In the genomic region with DNA sequence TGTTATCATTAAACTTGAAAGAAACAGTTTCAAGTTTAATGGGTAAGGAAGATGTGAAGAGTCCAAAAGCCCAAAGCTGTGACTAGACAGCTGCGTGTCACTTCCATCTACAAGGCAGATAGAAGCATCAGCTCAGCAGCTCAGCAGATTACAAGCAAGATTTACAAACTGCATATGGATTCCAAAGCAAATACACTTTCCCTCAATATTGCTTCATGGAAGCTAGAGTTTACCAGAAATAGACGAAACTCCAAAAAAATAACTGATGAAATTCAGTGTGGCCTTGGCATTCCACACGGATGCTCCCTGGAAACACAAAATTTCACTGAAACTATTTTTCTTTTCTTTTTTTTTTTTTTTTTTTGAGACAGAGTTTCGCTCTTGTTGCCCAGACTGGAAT, we compare ENCODE assay signal across 18 cellular contexts.
"Had no signal": no experiment of that assay in that cellular context is flagged by ENCODE, and none has a peak within 500 bp of the region (broad histone marks: within the 10 kb centered on the region; RNA-seq: fewer than 3 reads in every experiment).

No MANE protein-coding gene starts in this region.

- H3K4me3 Mint-ChIP-seq: activated CD4-positive, alpha-beta T cell treated with anti-CD3 and anti-CD28 coated beads, Interleukin-2, amount 10 ng/mL, durations not matched to agents 24 days and 14 days; activated naive CD8-positive, alpha-beta T cell treated with anti-CD3 and anti-CD28 coated beads, Interleukin-2, amount 50 U/mL, for 24 hours; activated T-helper 17 cell treated with anti-CD3 and anti-CD28 coated beads, Interleukin-2, amount 50 U/mL, for 72 hours; dendritic cell treated with granulocyte-macrophage colony-stimulating factor and Interleukin-4, amounts not matched to agents 40 ng/mL and 50 ng/mL, for 4 days; naive B cell had no signal

- ATAC-seq: activated naive CD8-positive, alpha-beta T cell treated with anti-CD3 and anti-CD28 coated beads, Interleukin-2, amount 50 U/mL, for 24 hours; activated T-helper 17 cell treated with anti-CD3 and anti-CD28 coated beads, Interleukin-2, amount 50 U/mL, for 72 hours; left lobe of liver had no signal

- H3K4me1 Mint-ChIP-seq: activated CD4-positive, alpha-beta T cell treated with anti-CD3 and anti-CD28 coated beads, Interleukin-2, amount 10 ng/mL, durations not matched to agents 24 days and 14 days; activated naive CD8-positive, alpha-beta T cell treated with anti-CD3 and anti-CD28 coated beads, Interleukin-2, amount 50 U/mL, for 24 hours; activated T-helper 17 cell treated with anti-CD3 and anti-CD28 coated beads, Interleukin-2, amount 50 U/mL, for 72 hours; naive B cell had no signal

- DNase-seq: activated CD4-positive, alpha-beta T cell treated with anti-CD3 and anti-CD28 coated beads, Interleukin-2, amount 10 ng/mL, durations not matched to agents 24 days and 14 days; activated CD4-positive, CD25-positive, alpha-beta regulatory T cell; activated naive CD4-positive, alpha-beta T cell treated with Interleukin-2 at 50 U/mL for 16 hours; activated naive CD8-positive, alpha-beta T cell treated with anti-CD3 and anti-CD28 coated beads, Interleukin-2, amount 50 U/mL, for 24 hours; aorta; cerebellar nuclear complex; effector memory CD4-positive, alpha-beta T cell; naive B cell; stimulated activated CD4-positive, alpha-beta T cell treated with anti-CD3 and anti-CD28 coated beads, Interleukin-15, amount 100 ng/mL, for 24 hours; stimulated activated CD4-positive, alpha-beta T cell treated with anti-CD3 and anti-CD28 coated beads, Interleukin-4, amount 100 ng/mL, for 24 hours; stimulated activated naive CD4-positive, alpha-beta T cell; substantia nigra had no signal

- H3K27ac ChIP-seq: neutrophil, tibial nerve, vagina had no signal

- H3K36me3 Mint-ChIP-seq: naive B cell had no signal

- H3K4me1 ChIP-seq: tibial nerve had no signal

- H3K27ac Mint-ChIP-seq: activated CD4-positive, alpha-beta T cell treated with anti-CD3 and anti-CD28 coated beads, Interleukin-2, amount 10 ng/mL, durations not matched to agents 24 days and 14 days; activated naive CD8-positive, alpha-beta T cell treated with anti-CD3 and anti-CD28 coated beads, Interleukin-2, amount 50 U/mL, for 24 hours; activated T-helper 17 cell treated with anti-CD3 and anti-CD28 coated beads, Interleukin-2, amount 50 U/mL, for 72 hours; dendritic cell treated with granulocyte-macrophage colony-stimulating factor and Interleukin-4, amounts not matched to agents 40 ng/mL and 50 ng/mL, for 4 days; naive B cell had no signal

- H3K9me3 Mint-ChIP-seq: activated naive CD8-positive, alpha-beta T cell treated with anti-CD3 and anti-CD28 coated beads, Interleukin-2, amount 50 U/mL, for 24 hours; activated T-helper 17 cell treated with anti-CD3 and anti-CD28 coated beads, Interleukin-2, amount 50 U/mL, for 72 hours; dendritic cell treated with granulocyte-macrophage colony-stimulating factor and Interleukin-4, amounts not matched to agents 40 ng/mL and 50 ng/mL, for 4 days had no signal

- H3K27me3 Mint-ChIP-seq: activated CD4-positive, alpha-beta T cell treated with anti-CD3 and anti-CD28 coated beads, Interleukin-2, amount 10 ng/mL, durations not matched to agents 24 days and 14 days; activated naive CD8-positive, alpha-beta T cell treated with anti-CD3 and anti-CD28 coated beads, Interleukin-2, amount 50 U/mL, for 24 hours; dendritic cell treated with granulocyte-macrophage colony-stimulating factor and Interleukin-4, amounts not matched to agents 40 ng/mL and 50 ng/mL, for 4 days; naive B cell had no signal

- H3K4me3 ChIP-seq: tibial nerve, vagina had no signal

- H3K36me3 ChIP-seq: neutrophil, tibial nerve, vagina had no signal

- H3K9me3 ChIP-seq: neutrophil, tibial nerve, vagina had no signal

- H3K27me3 ChIP-seq: neutrophil, tibial nerve, vagina had no signal
